In the genomic region with DNA sequence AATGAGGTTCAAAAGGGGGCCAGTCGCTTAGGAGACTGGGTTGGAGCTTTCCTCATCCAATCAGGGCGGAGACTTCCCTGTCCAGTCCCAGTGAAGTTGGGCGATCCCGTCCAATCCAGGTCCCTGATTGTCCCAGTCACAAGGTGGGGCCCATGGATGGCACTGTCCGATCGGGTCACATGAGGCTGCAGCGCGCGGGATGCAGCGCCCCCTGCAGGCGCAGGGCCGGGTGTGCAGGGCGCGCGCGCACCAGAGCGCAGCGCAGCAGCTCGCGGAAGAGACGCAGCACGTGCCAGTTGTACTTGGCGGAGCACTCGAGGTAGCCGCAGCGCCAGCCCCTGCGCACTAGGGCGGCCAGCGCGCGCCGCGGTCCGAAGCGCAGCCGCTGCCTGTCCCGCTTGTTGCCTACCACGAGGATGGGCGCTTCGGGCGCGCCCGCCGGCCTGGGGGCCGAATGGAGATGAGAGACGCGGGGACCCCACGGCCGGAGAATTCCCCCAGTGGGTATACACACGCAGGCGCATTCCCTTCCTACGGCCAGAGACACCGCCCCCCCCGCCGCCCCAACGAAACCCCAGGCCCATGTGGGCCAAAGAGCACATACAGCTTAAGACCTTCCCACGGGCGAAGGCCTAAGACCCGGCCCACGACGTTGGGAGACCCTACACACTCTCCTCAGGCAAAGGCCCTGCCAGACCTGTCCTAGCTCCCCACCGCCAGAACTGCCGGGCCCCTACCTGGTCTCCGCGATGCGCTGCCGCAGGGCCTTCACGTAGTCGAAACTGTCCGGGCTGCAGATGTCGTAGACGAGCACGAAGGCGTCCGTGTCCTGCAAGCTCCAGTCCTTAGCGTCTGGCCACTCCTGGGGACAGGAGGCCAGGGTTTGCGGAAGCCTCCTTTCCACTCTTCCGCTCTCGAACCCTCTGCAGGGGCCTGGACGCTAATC, we compare ENCODE assay signal across 9 cellular contexts. TPM values are rescaled to one million over a fixed set of nuclear protein-coding genes. Genes with fewer than 3 reads are reported as not detected.
DNase-seq lines count a peak whose midpoint lies in the region; ATAC-seq lines count a peak whose summit lies in the region.
"Had no signal": no experiment of that assay in that cellular context is flagged by ENCODE, and none has a peak within 500 bp of the region (broad histone marks: within the 10 kb centered on the region; RNA-seq: fewer than 3 reads in every experiment).

No MANE protein-coding gene starts in this region.

- peaks cover 35% of the 10 kb centered on the region for H3K4me1 Mint-ChIP-seq in activated naive CD8-positive, alpha-beta T cell treated with anti-CD3 and anti-CD28 coated beads, Interleukin-2, amount 50 U/mL, for 24 hours
- H3K4me1 Mint-ChIP-seq in stimulated activated effector memory CD8-positive, alpha-beta T cell treated with anti-CD3 and anti-CD28 coated beads, Interleukin-12 subunit alpha, Interleukin-12 subunit beta, amount 100 ng/mL, for 72 hours: peaks cover 39% of the 10 kb centered on the region

- 18% methylated on average over 80 of the region's 80 CpGs for WGBS in right cardiac atrium

- no peaks in the 10 kb centered on the region for H3K9me3 Mint-ChIP-seq in activated naive CD8-positive, alpha-beta T cell treated with anti-CD3 and anti-CD28 coated beads, Interleukin-2, amount 50 U/mL, for 24 hours
- H3K9me3 Mint-ChIP-seq in stimulated activated effector memory CD8-positive, alpha-beta T cell treated with anti-CD3 and anti-CD28 coated beads, Interleukin-12 subunit alpha, Interleukin-12 subunit beta, amount 100 ng/mL, for 72 hours: no peaks in the 10 kb centered on the region

- H3K27ac Mint-ChIP-seq in activated naive CD8-positive, alpha-beta T cell treated with anti-CD3 and anti-CD28 coated beads, Interleukin-2, amount 50 U/mL, for 24 hours: no peak overlapping the region
- no peak overlapping the region for H3K27ac Mint-ChIP-seq in stimulated activated effector memory CD8-positive, alpha-beta T cell treated with anti-CD3 and anti-CD28 coated beads, Interleukin-12 subunit alpha, Interleukin-12 subunit beta, amount 100 ng/mL, for 72 hours

- H3K4me1 ChIP-seq in right cardiac atrium (ENCODE audit: control insufficient read depth, insufficient read depth, low read length): peaks cover 25% of the 10 kb centered on the region

- no peak overlapping the region for H3K4me3 ChIP-seq in right cardiac atrium (ENCODE audit: low read length)

- no peaks in the 10 kb centered on the region for H3K9me3 ChIP-seq in right cardiac atrium (ENCODE audit: control insufficient read depth, low read length)

- DNase-seq in NCI-H2227 (lab: John Stamatoyannopoulos, UW; ENCODE audit: unreplicated experiment): peak; percentile 32
- no peak for DNase-seq in NCI-H2227 treated with DMSO at 0.1 percent for 48 hours (lab: John Stamatoyannopoulos, UW)
- peak; percentile 40 for DNase-seq in activated naive CD8-positive, alpha-beta T cell treated with anti-CD3 and anti-CD28 coated beads, Interleukin-2, amount 50 U/mL, for 24 hours
- peak; percentile 55 to 82 (median 78) for DNase-seq in right cardiac atrium
- DNase-seq in stimulated activated effector memory CD8-positive, alpha-beta T cell treated with anti-CD3 and anti-CD28 coated beads, Interleukin-12 subunit alpha, Interleukin-12 subunit beta, amount 100 ng/mL, for 72 hours (ENCODE audit: low spot score in 2 of 2): no peak
- no peak for DNase-seq in NCI-H446 (lab: John Stamatoyannopoulos, UW)
- DNase-seq in middle frontal gyrus (ENCODE audit: extremely low spot score, low spot score): no peak

- peaks cover 39% of the 10 kb centered on the region for H3K27me3 Mint-ChIP-seq in activated naive CD8-positive, alpha-beta T cell treated with anti-CD3 and anti-CD28 coated beads, Interleukin-2, amount 50 U/mL, for 24 hours

- peak; percentile 8 for ATAC-seq in activated naive CD8-positive, alpha-beta T cell treated with anti-CD3 and anti-CD28 coated beads, Interleukin-2, amount 50 U/mL, for 24 hours
- ATAC-seq in right cardiac atrium (peak in 1 of 2 donors; percentile 9), esophagus mucosa (no peak)
- peak; percentile 27 for ATAC-seq in stimulated activated effector memory CD8-positive, alpha-beta T cell treated with anti-CD3 and anti-CD28 coated beads, Interleukin-12 subunit alpha, Interleukin-12 subunit beta, amount 100 ng/mL, for 72 hours

- intact Hi-C loops in right cardiac atrium (cut with DNase I): no loop called here

- no peak overlapping the region for H3K4me3 Mint-ChIP-seq in activated naive CD8-positive, alpha-beta T cell treated with anti-CD3 and anti-CD28 coated beads, Interleukin-2, amount 50 U/mL, for 24 hours
- H3K4me3 Mint-ChIP-seq in stimulated activated effector memory CD8-positive, alpha-beta T cell treated with anti-CD3 and anti-CD28 coated beads, Interleukin-12 subunit alpha, Interleukin-12 subunit beta, amount 100 ng/mL, for 72 hours: peak overlapping the region; percentile 51

- H3K36me3 Mint-ChIP-seq in activated naive CD8-positive, alpha-beta T cell treated with anti-CD3 and anti-CD28 coated beads, Interleukin-2, amount 50 U/mL, for 24 hours (ENCODE audit: low read depth): no peaks in the 10 kb centered on the region
- no peaks in the 10 kb centered on the region for H3K36me3 Mint-ChIP-seq in stimulated activated effector memory CD8-positive, alpha-beta T cell treated with anti-CD3 and anti-CD28 coated beads, Interleukin-12 subunit alpha, Interleukin-12 subunit beta, amount 100 ng/mL, for 72 hours

- H3K27me3 ChIP-seq in right cardiac atrium (ENCODE audit: control insufficient read depth, insufficient read depth): no peaks in the 10 kb centered on the region

- no peak overlapping the region for H3K27ac ChIP-seq in right cardiac atrium (ENCODE audit: low read length)
- H3K27ac ChIP-seq: skin epidermis had no signal

RNA-seq across cellular contexts. Expression of a gene that starts 2.1 kb away (rescaled TPM):
- total RNA-seq in right cardiac atrium: 1 to 10 TPM; 1.1 to 2.9 (median 1.6) TPM
- 1.2 TPM for polyA plus RNA-seq in right cardiac atrium
- 0.88 TPM for total RNA-seq in esophagus mucosa

RNA-seq across cellular contexts. Expression of a gene that starts 6.9 kb away (rescaled TPM):
- total RNA-seq in right cardiac atrium (10 to 100 TPM; 17.1 to 25.7 (median 22.6) TPM), esophagus mucosa (27.7 TPM)
- polyA plus RNA-seq in right cardiac atrium: 16.9 TPM

RNA-seq across cellular contexts. Expression of a gene that starts 45.3 kb away (rescaled TPM):
- total RNA-seq in right cardiac atrium: 100 to 1,000 TPM; 136 to 162 (median 151) TPM
- 119 TPM for polyA plus RNA-seq in right cardiac atrium
- total RNA-seq in esophagus mucosa: 127 TPM

RNA-seq across cellular contexts. Expression of a gene that starts 45.6 kb away (rescaled TPM):
- total RNA-seq in right cardiac atrium (10 to 100 TPM; 16.8 to 19.3 (median 17.8) TPM), esophagus mucosa (10.4 TPM)
- 20.8 TPM for polyA plus RNA-seq in right cardiac atrium

Comparison
In these comparisons a context has a peak if more than half of its experiments do, and no peak if none do; other contexts are left out.
1. DNase-seq: peak in NCI-H2227 (single experiment), activated naive CD8-positive, alpha-beta T cell treated with anti-CD3 and anti-CD28 coated beads, Interleukin-2, amount 50 U/mL, for 24 hours (single experiment) and right cardiac atrium (3 of 3); none in NCI-H2227 treated with DMSO at 0.1 percent for 48 hours (single experiment), stimulated activated effector memory CD8-positive, alpha-beta T cell treated with anti-CD3 and anti-CD28 coated beads, Interleukin-12 subunit alpha, Interleukin-12 subunit beta, amount 100 ng/mL, for 72 hours (0 of 2), NCI-H446 (0 of 2) and middle frontal gyrus (single experiment).